Comparison of ENCODE assay signal across 3 cellular contexts in genomic region chr19:44597131-44597491, GRCh38.
A peak's percentile ranks its signal among the peaks of the same experiment; 100 is the strongest.
TF ChIP-seq lines count a peak whose summit lies in the region.

No MANE protein-coding gene starts in this region.

TF ChIP-seq in A549, 52 proteins besides CTCF, POLR2A, EP300 and RAD21:
- TF ChIP-seq FOSL2 (IDR thresholded peaks at IDR 0.05) (no peak), FOSL2 (CRISPR knock-in tag; IDR thresholded peaks at IDR 0.05) (no peak), GATA3 (IDR thresholded peaks at IDR 0.05; ENCODE audit: borderline replicate concordance) (0 out of 2 replicates have a peak, but pooled peaks have one; percentile 33)

TF ChIP-seq in HEK293, 187 proteins besides CTCF, POLR2A, EP300 and RAD21:
- TF ChIP-seq HIC1 (tag by site-specific recombination; IDR thresholded peaks at IDR 0.05) (no peak), ZNF629 (tag by site-specific recombination; IDR thresholded peaks at IDR 0.05) (no peak), ZNF292 (tag by site-specific recombination; IDR thresholded peaks at IDR 0.05; ENCODE audit: borderline replicate concordance, low read depth) (no peak), ZNF23 (tag by site-specific recombination; IDR thresholded peaks at IDR 0.05; ENCODE audit: borderline replicate concordance) (no peak), ZNF707 (tag by site-specific recombination; IDR thresholded peaks at IDR 0.05) (no peak), INSM2 (tag by site-specific recombination; IDR thresholded peaks at IDR 0.05) (no peak), ZSCAN4 (tag by site-specific recombination; IDR thresholded peaks at IDR 0.05) (no peak), ZBTB26 (tag by site-specific recombination; optimal IDR thresholded peaks at IDR 0.05) (no peak), ZNF416 (tag by site-specific recombination; IDR thresholded peaks at IDR 0.05) (no peak), ZNF366 (tag by site-specific recombination; conservative IDR thresholded peaks at IDR 0.05) (peak; percentile 35; the same call in 1 of the 2 replicates), ZBTB8A (tag by site-specific recombination; IDR thresholded peaks at IDR 0.05) (no peak), ZNF558 (tag by site-specific recombination; IDR thresholded peaks at IDR 0.05) (no peak), ZNF626 (tag by site-specific recombination; IDR thresholded peaks at IDR 0.05) (no peak), ZNF335 (tag by site-specific recombination; conservative IDR thresholded peaks at IDR 0.05) (0 out of 2 replicates have a peak, but pooled peaks have one; percentile 33), ZNF248 (tag by site-specific recombination; IDR thresholded peaks at IDR 0.05) (no peak), ZNF585B (tag by site-specific recombination; IDR thresholded peaks at IDR 0.05) (no peak)
TF ChIP-seq in HEK293: peak in this region for 2.

TF ChIP-seq in K562, 482 proteins besides CTCF, POLR2A, EP300 and RAD21:
- TF ChIP-seq MTA2 (IDR thresholded peaks at IDR 0.05; ENCODE audit: low read depth): 0 out of 2 replicates have a peak, but pooled peaks have one; percentile 9
- 0 out of 2 replicates have a peak, but pooled peaks have one; percentile 52 for TF ChIP-seq ZEB2 (IDR thresholded peaks at IDR 0.05)
- TF ChIP-seq ZNF512 (tag; IDR thresholded peaks at IDR 0.05): peak; percentile 95
- no peak for TF ChIP-seq ZNF609 (CRISPR knock-in tag; IDR thresholded peaks at IDR 0.05; ENCODE audit: borderline replicate concordance)
TF ChIP-seq in K562: peak in this region for 3.
